Comparison of ENCODE assay signal across 29 cellular contexts in genomic region chr5:67135381-67135780, GRCh38.
"Had no signal": no experiment of that assay in that cellular context is flagged by ENCODE, and none has a peak within 500 bp of the region (broad histone marks: within the 10 kb centered on the region; RNA-seq: fewer than 3 reads in every experiment).

No MANE protein-coding gene starts in this region.

- DNase-seq: naive thymus-derived CD8-positive, alpha-beta T cell; nephron progenitor cell; nucleus accumbens; pancreas; posterior cingulate gyrus; psoas muscle; right cardiac atrium; spleen; stimulated activated CD4-positive, alpha-beta T cell treated with anti-CD3 and anti-CD28 coated beads, Interleukin-12 subunit alpha, Interleukin-12 subunit beta, amount 100 ng/mL, for 4 hours; stimulated activated CD4-positive, alpha-beta T cell treated with anti-CD3 and anti-CD28 coated beads, Interleukin-1b, Interleukin-23, amount 100 ng/mL, for 48 hours; stimulated activated CD4-positive, alpha-beta T cell treated with anti-CD3 and anti-CD28 coated beads, Interleukin-4, amount 100 ng/mL, for 1 hour; stimulated activated CD4-positive, alpha-beta T cell treated with anti-CD3 and anti-CD28 coated beads, Interleukin-4, amount 100 ng/mL, for 4 hours; stimulated activated CD8-positive, alpha-beta memory T cell treated with anti-CD3 and anti-CD28 coated beads, Interleukin-4, amount 100 ng/mL, for 48 hours; stimulated activated naive CD4-positive, alpha-beta T cell; stimulated activated naive CD8-positive, alpha-beta T cell treated with anti-CD3 and anti-CD28 coated beads, Interleukin-15, amount 100 ng/mL, for 72 hours; stimulated activated naive CD8-positive, alpha-beta T cell treated with anti-CD3 and anti-CD28 coated beads, Interleukin-15, Interleukin-2, amounts not matched to agents 100 U/mL and 50 U/mL, for 24 hours; substantia nigra; testis; tibial artery; transverse colon; upper lobe of right lung; uterus had no signal

- H3K36me3 ChIP-seq: neutrophil, pancreas, uterus had no signal

- H3K4me1 ChIP-seq: pancreas, psoas muscle, spleen, suprapubic skin, testis, tibial artery, transverse colon, upper lobe of right lung, uterus had no signal

- ATAC-seq: naive thymus-derived CD8-positive, alpha-beta T cell; natural killer cell treated with Interleukin-12 subunit alpha and Interleukin-12 subunit beta and Interleukin-15 and Interleukin-18, amount 100 ng/mL, for 72 hours; pancreas; psoas muscle; right cardiac atrium; sciatic nerve; stimulated activated memory B cell treated with anti-CD40 and anti-IgM and Interleukin-4, amounts not matched to agents 10 μg/mL and 1 μg/mL and 100 μg/mL, for 72 hours; stimulated activated naive CD8-positive, alpha-beta T cell treated with anti-CD3 and anti-CD28 coated beads, Interleukin-15, amount 100 ng/mL, for 72 hours; stimulated activated naive CD8-positive, alpha-beta T cell treated with anti-CD3 and anti-CD28 coated beads, Interleukin-15, Interleukin-2, amounts not matched to agents 100 U/mL and 50 U/mL, for 24 hours; upper lobe of right lung had no signal

- H3K9me3 ChIP-seq: neutrophil, pancreas, psoas muscle, spleen, suprapubic skin, testis, tibial artery, transverse colon, upper lobe of right lung, uterus had no signal

- H3K4me2 ChIP-seq: smooth muscle cell had no signal

- H3K27me3 ChIP-seq: neutrophil, pancreas, spleen, suprapubic skin, testis, tibial artery, transverse colon, upper lobe of right lung, uterus had no signal

- H3K27ac ChIP-seq: neutrophil, pancreas, psoas muscle, skin epidermis, spleen, suprapubic skin, testis, tibial artery, transverse colon, upper lobe of right lung, uterus had no signal

- FAIRE-seq: pancreas had no signal

- H3K4me3 ChIP-seq: pancreas, psoas muscle, skin epidermis, smooth muscle cell, spleen, suprapubic skin, testis, tibial artery, transverse colon, upper lobe of right lung, uterus had no signal
